14 cellular contexts compared by ENCODE assay signal in genomic region chrX:71617742-71618141, GRCh38. TPM values are rescaled to one million over a fixed set of nuclear protein-coding genes. Genes with fewer than 3 reads are reported as not detected.
DNase-seq lines count a peak whose midpoint lies in the region; ATAC-seq, FAIRE-seq and TF ChIP-seq lines count a peak whose summit lies in the region.
"Had no signal": no experiment of that assay in that cellular context is flagged by ENCODE, and none has a peak within 500 bp of the region (broad histone marks: within the 10 kb centered on the region; RNA-seq: fewer than 3 reads in every experiment).

No MANE protein-coding gene starts in this region.

- no peaks in the 10 kb centered on the region for H3K9me3 Mint-ChIP-seq in T-cell
- H3K9me3 Mint-ChIP-seq: GM23338 had no signal

- H3K4me3 Mint-ChIP-seq in T-cell: peak overlapping the region; percentile 68 to 86 (median 79)
- H3K4me3 Mint-ChIP-seq: GM23338 had no signal

- peaks cover 0 to 5% of the 10 kb centered on the region in 2 donors for H3K4me1 ChIP-seq in kidney (ENCODE audit: control insufficient read depth in 1 of 2, insufficient read depth in 1 of 2, low read depth in 1 of 2, low read length in 2 of 2)
- H3K4me1 ChIP-seq in transverse colon: peaks cover 6 to 32% (median 20%) of the 10 kb centered on the region in 4 donors
- H3K4me1 ChIP-seq: parathyroid adenoma had no signal

- ATAC-seq in T-cell (replicated peaks in 1 of 4) (no peak), HG02981 (IDR thresholded peaks at IDR 0.05; ENCODE audit: unreplicated experiment) (no peak)

- TF ChIP-seq EP300 in transverse colon (IDR thresholded peaks at IDR 0.05; ENCODE audit: low read depth): no peak

- TF ChIP-seq CTCF in kidney (IDR thresholded peaks at IDR 0.05; ENCODE audit: borderline replicate concordance, extremely low read depth, insufficient read depth): no peak
- no peak for TF ChIP-seq CTCF in transverse colon (IDR thresholded peaks at IDR 0.05)
- no peak for TF ChIP-seq CTCF in dorsolateral prefrontal cortex (IDR thresholded peaks at IDR 0.05 in 54 of 56, conservative IDR thresholded peaks at IDR 0.05 in 2 of 56; ENCODE audit: low read depth in 1 of 56, partially characterized antibody in 56 of 56)

- in situ Hi-C loops in transverse colon (cut with MboI; ENCODE audit: low pct_ligation_motif_present in 1 of 4, low pct_unique_long_range_greater_than_20kb in 1 of 4, low sequenced_read_pairs in 3 of 4): no loop called here

- POLR2A ChIA-PET in T-cell (lab: Charles Lee): no interaction called here

- TF ChIP-seq POLR2A in transverse colon (IDR thresholded peaks at IDR 0.05): no peak

- 59% methylated on average over 8 of the region's 8 CpGs; no CpG with 5 or more reads in 1 of the 2 donors for WGBS in transverse colon (ENCODE audit: low coverage in 1 of 2), 2 donors

- H3K4me3 ChIP-seq in kidney (ENCODE audit: low read length in 2 of 2): no peak overlapping the region
- H3K4me3 ChIP-seq in transverse colon: peak overlapping the region in 1 of 4 donors; percentile 25
- no peak overlapping the region for H3K4me3 ChIP-seq in dorsolateral prefrontal cortex
- H3K4me3 ChIP-seq: GM23338 had no signal

- H3K27ac ChIP-seq in kidney (ENCODE audit: low read depth in 2 of 2, low read length in 2 of 2) (peak overlapping the region; percentile 28 to 43), transverse colon (peak overlapping the region; percentile 68 to 84 (median 82)), dorsolateral prefrontal cortex (no peak overlapping the region)
- H3K27ac ChIP-seq: parathyroid adenoma had no signal

- peak; percentile 54 for DNase-seq in activated CD8-positive, alpha-beta memory T cell treated with anti-CD3 and anti-CD28 coated beads, Interleukin-2, amount 50 U/mL, for 48 hours
- DNase-seq in activated CD8-positive, alpha-beta memory T cell treated with anti-CD3 and anti-CD28 coated beads for 24 hours: no peak
- DNase-seq in T-cell (no peak), kidney (no peak), transverse colon (peak; percentile 30), dorsolateral prefrontal cortex (no peak), NCI-H2081 treated with DMSO at 0.1 percent for 48 hours (lab: John Stamatoyannopoulos, UW) (no peak)
- DNase-seq: anterior cingulate cortex, mesenchymal stem cell, SW 1271, trophoblast cell had no signal

- H3K9me3 ChIP-seq in kidney (ENCODE audit: control insufficient read depth in 1 of 2, low read length in 2 of 2) (no peaks in the 10 kb centered on the region), transverse colon (no peaks in the 10 kb centered on the region)

- no peaks in the 10 kb centered on the region for H3K27me3 Mint-ChIP-seq in T-cell

- peaks cover 0 to 1% of the 10 kb centered on the region in 2 donors for H3K36me3 ChIP-seq in kidney (ENCODE audit: control insufficient read depth in 1 of 2, insufficient read depth in 2 of 2, low read length in 2 of 2)
- no peaks in the 10 kb centered on the region for H3K36me3 ChIP-seq in transverse colon

- CTCF ChIA-PET in T-cell (lab: Charles Lee): interaction anchor here in 1 of 2 donors (0.7 to 1.1 kb wide), 2 partner anchors 35 kb away, joined by 3 to 4 read pairs; no protein-coding TSS in a partner anchor

- peaks cover 17% of the 10 kb centered on the region for H3K36me3 Mint-ChIP-seq in T-cell

- H3K27ac Mint-ChIP-seq in T-cell: peak overlapping the region; percentile 91 to 95
- H3K27ac Mint-ChIP-seq: GM23338 had no signal

- no peak for FAIRE-seq in kidney (lab: Jason Lieb, UNC)

- peaks cover 68 to 77% (median 74%) of the 10 kb centered on the region in 3 donors for H3K4me1 Mint-ChIP-seq in T-cell

- no peak overlapping the region for H3K9ac ChIP-seq in kidney (ENCODE audit: low read length in 2 of 2)
- H3K9ac ChIP-seq: parathyroid adenoma had no signal

- H3K27me3 ChIP-seq in transverse colon (no peaks in the 10 kb centered on the region), dorsolateral prefrontal cortex (peaks cover 0 to 53% (median 6%) of the 10 kb centered on the region in 45 donors)

- intact Hi-C loops in kidney (cut with DNase I): no loop called here
- intact Hi-C loops in transverse colon (cut with DNase I; ENCODE audit: low total_unique reads): no loop called here
- intact Hi-C loops in dorsolateral prefrontal cortex (cut with DNase I): no loop called here

RNA-seq across cellular contexts. Expression of gene CXCR3, which starts 0.6 kb away (rescaled TPM):
- 10 to 100 TPM; 12.5 to 41.5 (median 17.6) TPM for total RNA-seq in T-cell
- total RNA-seq in kidney: 1.7 TPM
- 0.24 TPM for polyA plus RNA-seq in kidney (ENCODE audit: insufficient read depth, low read depth, low replicate concordance)
- total RNA-seq in transverse colon: 1 to 10 TPM in 3 of 4 donors, not detected in 1; 1.1 to 3.5 (median 1.3) TPM
- under 1 TPM in 3 of 120 experiments, not detected in 117; 0.28 to 0.63 (median 0.34) TPM for total RNA-seq in dorsolateral prefrontal cortex
- total RNA-seq: GM23338 had no signal
- polyA plus RNA-seq: GM23338 had no signal

RNA-seq across cellular contexts. Expression of gene GCNA, which starts 39.5 kb away (rescaled TPM):
- total RNA-seq in T-cell (1 to 10 TPM; 5.2 to 8.6 (median 5.6) TPM), kidney (2.7 TPM), transverse colon (1 to 10 TPM; 1.9 to 3.7 (median 3.0) TPM), dorsolateral prefrontal cortex (10 to 100 TPM in 13 of 120 experiments, 1 to 10 TPM in 107; 2.3 to 23.0 (median 6.1) TPM)
- 1.6 TPM for polyA plus RNA-seq in kidney (ENCODE audit: insufficient read depth, low read depth, low replicate concordance)

Comparison
In these comparisons a context has a peak if more than half of its experiments do, and no peak if none do; other contexts are left out.
1. DNase-seq: peak in activated CD8-positive, alpha-beta memory T cell treated with anti-CD3 and anti-CD28 coated beads, Interleukin-2, amount 50 U/mL, for 48 hours (single experiment) and transverse colon (single experiment); none in activated CD8-positive, alpha-beta memory T cell treated with anti-CD3 and anti-CD28 coated beads for 24 hours (single experiment), T-cell (0 of 34), kidney (single experiment), dorsolateral prefrontal cortex (0 of 10) and NCI-H2081 treated with DMSO at 0.1 percent for 48 hours (single experiment).
2. H3K27ac ChIP-seq: peak in kidney (2 of 2) and transverse colon (4 of 4); none in dorsolateral prefrontal cortex (0 of 59).